In the genomic region with DNA sequence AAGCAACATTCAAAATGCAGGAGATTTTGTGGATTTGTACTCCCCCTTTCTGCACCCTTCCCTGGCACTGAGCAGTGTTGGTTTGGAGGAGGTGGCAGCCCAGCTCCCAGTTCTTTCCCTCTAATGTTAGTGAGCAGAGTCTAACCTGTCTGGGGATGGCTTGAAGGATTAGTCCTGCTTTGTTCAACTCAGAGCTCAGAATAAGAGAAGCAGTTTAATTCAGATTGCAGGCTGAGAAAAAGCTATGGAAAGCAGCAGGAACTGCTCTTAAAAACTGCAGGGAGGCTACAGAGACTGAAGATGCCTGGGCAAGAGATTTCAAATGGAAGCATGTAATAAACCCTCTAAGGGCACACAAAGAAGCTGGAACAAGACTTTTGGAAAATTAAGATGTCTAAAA, we compare ENCODE assay signal across 19 cellular contexts.
"Had no signal": no experiment of that assay in that cellular context is flagged by ENCODE, and none has a peak within 500 bp of the region (broad histone marks: within the 10 kb centered on the region; RNA-seq: fewer than 3 reads in every experiment).

No MANE protein-coding gene starts in this region.

- H3K4me3 ChIP-seq: spleen, suprapubic skin, tibial artery had no signal

- H3K36me3 Mint-ChIP-seq: mesothelial cell of epicardium had no signal

- H3K27ac Mint-ChIP-seq: activated B cell treated with CpG ODN at 0.5 μM for 24 hours; activated naive CD8-positive, alpha-beta T cell; dendritic cell treated with granulocyte-macrophage colony-stimulating factor and Interleukin-4, amounts not matched to agents 40 ng/mL and 50 ng/mL, for 4 days; naive B cell had no signal

- DNase-seq: activated B cell treated with CpG ODN at 0.5 μM for 24 hours; activated CD4-positive, alpha-beta T cell treated with anti-CD3 and anti-CD28 coated beads, Interleukin-2, amount 50 U/mL, for 4 hours; activated CD8-positive, alpha-beta memory T cell treated with anti-CD3 and anti-CD28 coated beads for 24 hours; activated effector memory CD4-positive, alpha-beta T cell treated with Interleukin-2 at 50 U/mL for 16 hours; activated naive CD4-positive, alpha-beta T cell treated with Interleukin-2 at 50 U/mL for 16 hours; anterior cingulate cortex; effector CD4-positive, alpha-beta T cell; naive B cell; right cardiac atrium; spleen; stimulated activated naive CD4-positive, alpha-beta T cell; T-helper 2 cell; tibial artery had no signal

- H3K36me3 ChIP-seq: spleen, suprapubic skin, tibial artery had no signal

- H3K4me1 Mint-ChIP-seq: activated B cell treated with CpG ODN at 0.5 μM for 24 hours; central memory CD8-positive, alpha-beta T cell had no signal

- H3K27ac ChIP-seq: spleen, suprapubic skin, tibial artery had no signal

- H3K9me3 ChIP-seq: suprapubic skin, tibial artery had no signal

- H3K4me1 ChIP-seq: spleen, suprapubic skin, tibial artery had no signal

- H3K4me3 Mint-ChIP-seq: activated B cell treated with CpG ODN at 0.5 μM for 24 hours; activated naive CD8-positive, alpha-beta T cell; central memory CD8-positive, alpha-beta T cell; dendritic cell treated with granulocyte-macrophage colony-stimulating factor and Interleukin-4, amounts not matched to agents 40 ng/mL and 50 ng/mL, for 4 days; mesothelial cell of epicardium; neural crest cell had no signal

- ATAC-seq: right cardiac atrium had no signal
